In the genomic region with DNA sequence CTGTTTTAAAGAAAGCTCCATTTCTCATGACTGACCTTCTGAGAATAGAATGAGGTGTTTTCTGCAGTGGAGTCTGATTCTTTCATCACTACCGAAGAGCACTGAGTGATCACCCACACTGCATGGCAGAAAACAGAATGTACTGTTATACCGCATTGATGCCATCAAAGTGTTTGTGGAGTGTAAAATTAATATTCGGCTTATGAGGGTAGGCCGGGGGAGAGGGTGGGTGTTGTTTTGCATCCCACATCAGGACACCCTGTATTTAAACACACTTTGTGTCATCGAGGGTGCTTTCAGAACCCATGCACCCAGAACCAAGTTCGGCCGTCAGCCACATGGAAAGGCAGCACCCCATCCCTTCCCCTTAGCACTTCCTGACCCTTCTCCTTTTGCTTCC, we compare ENCODE assay signal across 13 cellular contexts. TPM values are rescaled to one million over a fixed set of nuclear protein-coding genes. Genes with fewer than 3 reads are reported as not detected.
DNase-seq lines count a peak whose midpoint lies in the region; ATAC-seq and TF ChIP-seq lines count a peak whose summit lies in the region.
"Had no signal": no experiment of that assay in that cellular context is flagged by ENCODE, and none has a peak within 500 bp of the region (broad histone marks: within the 10 kb centered on the region; RNA-seq: fewer than 3 reads in every experiment).

No MANE protein-coding gene starts in this region.

- ATAC-seq in Right ventricle myocardium inferior = no peak
- ATAC-seq in HG03097 (IDR thresholded peaks at IDR 0.05; ENCODE audit: low FRiP score, unreplicated experiment) = peak; percentile 22
- no peak for ATAC-seq in activated naive CD8-positive, alpha-beta T cell treated with anti-CD3 and anti-CD28 coated beads, Interleukin-2, amount 10 ng/mL, durations not matched to agents 7 days and 5 days (ENCODE audit: low read depth)
- no peak for ATAC-seq in GM19455 (IDR thresholded peaks at IDR 0.05; ENCODE audit: unreplicated experiment)
- ATAC-seq in GM21360 (IDR thresholded peaks at IDR 0.05; ENCODE audit: unreplicated experiment) = no peak

- H3K27me3 ChIP-seq in right atrium auricular region (no peaks in the 10 kb centered on the region), vagina (no peaks in the 10 kb centered on the region)
- H3K27me3 ChIP-seq: SJCRH30 had no signal

- no peak for TF ChIP-seq POLR2A in vagina (IDR thresholded peaks at IDR 0.05)

- H3K4me1 Mint-ChIP-seq in activated naive CD8-positive, alpha-beta T cell treated with anti-CD3 and anti-CD28 coated beads, Interleukin-2, amount 10 ng/mL, durations not matched to agents 7 days and 5 days = peaks cover 74% of the 10 kb centered on the region

- H3K4me3 ChIP-seq in right atrium auricular region = no peak overlapping the region
- no peak overlapping the region for H3K4me3 ChIP-seq in vagina
- H3K4me3 ChIP-seq: dorsolateral prefrontal cortex, SJCRH30 had no signal

- H3K27ac Mint-ChIP-seq in activated naive CD8-positive, alpha-beta T cell treated with anti-CD3 and anti-CD28 coated beads, Interleukin-2, amount 10 ng/mL, durations not matched to agents 7 days and 5 days = peak overlapping the region; percentile 93

- intact Hi-C loops in Right ventricle myocardium inferior (cut with DNase I) = loop anchor here (5.0 kb wide), 3 partner anchors 46 to 161 kb away; no protein-coding TSS in a partner anchor
- intact Hi-C loops in vagina (cut with DNase I) = loop anchor here (5.0 to 10.0 kb wide), 2 partner anchors 336 to 454 kb away; no protein-coding TSS in a partner anchor

- H3K4me3 Mint-ChIP-seq in activated naive CD8-positive, alpha-beta T cell treated with anti-CD3 and anti-CD28 coated beads, Interleukin-2, amount 10 ng/mL, durations not matched to agents 7 days and 5 days = peak overlapping the region; percentile 84
- H3K4me3 Mint-ChIP-seq: neural crest cell had no signal

- TF ChIP-seq CTCF in right atrium auricular region (IDR thresholded peaks at IDR 0.05) (no peak), vagina (IDR thresholded peaks at IDR 0.05) (no peak)

- no peaks in the 10 kb centered on the region for H3K27me3 Mint-ChIP-seq in activated naive CD8-positive, alpha-beta T cell treated with anti-CD3 and anti-CD28 coated beads, Interleukin-2, amount 10 ng/mL, durations not matched to agents 7 days and 5 days

- no peaks in the 10 kb centered on the region for H3K36me3 ChIP-seq in right atrium auricular region
- H3K36me3 ChIP-seq in vagina = no peaks in the 10 kb centered on the region
- H3K36me3 ChIP-seq: SJCRH30 had no signal

- H3K27ac ChIP-seq in right atrium auricular region (no peak overlapping the region), vagina (peak overlapping the region; percentile 56)
- H3K27ac ChIP-seq: dorsolateral prefrontal cortex, SJCRH30 had no signal

- H3K4me1 ChIP-seq in right atrium auricular region = no peaks in the 10 kb centered on the region
- H3K4me1 ChIP-seq in vagina = peaks cover 10% of the 10 kb centered on the region

- DNase-seq in right atrium auricular region (ENCODE audit: low spot score) (peak; percentile 44), Right ventricle myocardium inferior (ENCODE audit: missing footprints) (no peak), vagina (ENCODE audit: extremely low spot score in 2 of 2) (peak in 1 of 2 donors; percentile 71), iPS-NIHi11 (ENCODE audit: low spot score) (no peak)
- no peak for DNase-seq in activated naive CD8-positive, alpha-beta T cell treated with anti-CD3 and anti-CD28 coated beads, Interleukin-2, amount 10 ng/mL, durations not matched to agents 7 days and 5 days
- DNase-seq: C1 segment of cervical spinal cord, dorsolateral prefrontal cortex, NCI-H1930, SJCRH30 had no signal

- H3K9me3 ChIP-seq in right atrium auricular region (no peaks in the 10 kb centered on the region), vagina (no peaks in the 10 kb centered on the region)
- H3K9me3 ChIP-seq: SJCRH30 had no signal

- POLR2A ChIA-PET in activated naive CD8-positive, alpha-beta T cell treated with anti-CD3 and anti-CD28 coated beads, Interleukin-2, amount 10 ng/mL, durations not matched to agents 7 days and 5 days (lab: Charles Lee) = interaction anchor here (0.7 to 4.3 kb wide), 22 partner anchors 18 to 589 kb away, joined by 3 to 56 read pairs (median 6); no protein-coding TSS in a partner anchor

- no peaks in the 10 kb centered on the region for H3K9me3 Mint-ChIP-seq in activated naive CD8-positive, alpha-beta T cell treated with anti-CD3 and anti-CD28 coated beads, Interleukin-2, amount 10 ng/mL, durations not matched to agents 7 days and 5 days
- H3K9me3 Mint-ChIP-seq: neural crest cell had no signal

- no peaks in the 10 kb centered on the region for H3K36me3 Mint-ChIP-seq in activated naive CD8-positive, alpha-beta T cell treated with anti-CD3 and anti-CD28 coated beads, Interleukin-2, amount 10 ng/mL, durations not matched to agents 7 days and 5 days

RNA-seq across cellular contexts. Expression of a gene that starts 41.3 kb away (rescaled TPM):
- 10 to 100 TPM; 37.9 to 46.6 TPM for total RNA-seq in right atrium auricular region
- 53.2 TPM for total RNA-seq in Right ventricle myocardium inferior
- 100 to 1,000 TPM; 568 to 580 TPM for total RNA-seq in activated naive CD8-positive, alpha-beta T cell treated with anti-CD3 and anti-CD28 coated beads, Interleukin-2, amount 10 ng/mL, durations not matched to agents 7 days and 5 days
- 51.6 TPM for total RNA-seq in vagina

Comparison
In these comparisons a context has a peak if more than half of its experiments do, and no peak if none do; other contexts are left out.
1. RNA of a gene that starts 41.3 kb away (total RNA-seq): 568 to 580 TPM in activated naive CD8-positive, alpha-beta T cell treated with anti-CD3 and anti-CD28 coated beads, Interleukin-2, amount 10 ng/mL, durations not matched to agents 7 days and 5 days; 53.2 TPM in Right ventricle myocardium inferior (single experiment), 51.6 TPM in vagina (single experiment) and 37.9 to 46.6 TPM in right atrium auricular region; every median in the first group is over 10 times any median in the second.